ENCODE assay signal across 10 cellular contexts in the genomic region with DNA sequence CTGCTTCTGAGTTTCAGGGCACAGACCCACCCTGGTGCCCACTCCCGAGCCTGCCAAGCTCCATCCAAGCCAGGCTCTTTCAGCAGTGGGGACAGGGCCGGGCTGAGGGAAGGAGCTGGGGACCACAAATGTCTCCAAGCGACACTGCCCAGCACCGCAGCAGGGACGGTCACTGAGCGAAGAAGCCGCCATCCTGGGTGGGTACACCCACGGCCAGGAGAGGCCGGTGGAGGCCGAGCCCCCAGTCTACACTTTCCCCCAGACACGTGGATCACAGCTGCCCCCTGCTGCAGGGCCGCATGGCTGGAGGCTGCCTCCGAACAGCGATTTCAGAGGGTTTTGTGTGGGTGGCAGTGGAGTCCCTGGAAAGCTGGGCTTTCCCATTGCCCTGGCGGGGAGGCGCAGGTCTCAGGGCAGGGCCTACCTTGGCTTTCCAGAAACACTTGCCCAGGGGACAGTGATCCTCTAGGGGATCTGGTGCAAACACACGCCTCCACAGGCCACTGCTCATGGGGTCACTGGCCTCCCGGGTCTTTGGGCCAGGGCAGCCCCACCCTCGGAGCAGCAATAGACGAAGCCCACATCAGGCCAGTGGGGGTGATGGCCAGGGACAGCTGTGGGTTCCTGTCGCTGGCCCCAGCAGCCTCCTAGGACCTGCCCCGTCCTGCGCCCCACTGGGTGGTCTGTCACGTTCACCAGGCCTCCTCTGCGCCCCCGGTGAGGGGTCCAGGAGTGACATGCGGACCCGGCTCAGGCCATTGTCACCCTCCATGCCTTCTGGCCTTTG. TPM values are rescaled to one million over a fixed set of nuclear protein-coding genes. Genes with fewer than 3 reads are reported as not detected.
DNase-seq lines count a peak whose midpoint lies in the region; ATAC-seq and TF ChIP-seq lines count a peak whose summit lies in the region.
"Had no signal": no experiment of that assay in that cellular context is flagged by ENCODE, and none has a peak within 500 bp of the region (broad histone marks: within the 10 kb centered on the region; RNA-seq: fewer than 3 reads in every experiment).

No MANE protein-coding gene starts in this region.

- POLR2A ChIA-PET in RWPE1 (lab: Yijun Ruan, JAX; ENCODE audit: low non-redundant PET), result no interaction called here

- no peaks in the 10 kb centered on the region for H3K9me2 ChIP-seq in hepatocyte (replicated peaks; ENCODE audit: insufficient read depth)

- no peaks in the 10 kb centered on the region for H4K20me1 ChIP-seq in hepatocyte (ENCODE audit: insufficient read depth, poor library complexity, severe bottlenecking)

- H3K4me1 ChIP-seq in hepatocyte (ENCODE audit: insufficient read depth) (peaks cover 10% of the 10 kb centered on the region), upper lobe of right lung (peaks cover 17% of the 10 kb centered on the region)

- H3K4me1 Mint-ChIP-seq in activated naive CD4-positive, alpha-beta T cell treated with anti-CD3 and anti-CD28 coated beads, Interleukin-2, amount 50 U/mL, for 24 hours, result peaks cover 61% of the 10 kb centered on the region

- no peaks in the 10 kb centered on the region for H3K36me3 Mint-ChIP-seq in activated naive CD4-positive, alpha-beta T cell treated with anti-CD3 and anti-CD28 coated beads, Interleukin-2, amount 50 U/mL, for 24 hours

- no peak overlapping the region for H2AFZ ChIP-seq in hepatocyte

- DNase-seq in activated naive CD4-positive, alpha-beta T cell treated with anti-CD3 and anti-CD28 coated beads, Interleukin-2, amount 50 U/mL, for 16 hours, result no peak
- DNase-seq in RWPE1 (ENCODE audit: low spot score) (no peak), hepatocyte (ENCODE audit: low spot score) (peak; percentile 4), upper lobe of right lung (no peak), middle frontal gyrus (ENCODE audit: extremely low spot score, low spot score) (no peak), NCI-H1694 (lab: John Stamatoyannopoulos, UW) (no peak)
- DNase-seq: activated gamma-delta T cell, BE2C had no signal

- H3K27ac ChIP-seq in RWPE1, result peak overlapping the region; percentile 20; the same call in 1 of the 2 replicates
- H3K27ac ChIP-seq in hepatocyte, result no peak overlapping the region
- peak overlapping the region; percentile 67 for H3K27ac ChIP-seq in upper lobe of right lung

- no peak for TF ChIP-seq CTCF in RWPE1 (conservative IDR thresholded peaks at IDR 0.05; ENCODE audit: low read depth)
- no peak for TF ChIP-seq CTCF in hepatocyte (IDR thresholded peaks at IDR 0.05; ENCODE audit: poor library complexity)
- no peak for TF ChIP-seq CTCF in upper lobe of right lung (IDR thresholded peaks at IDR 0.05)

- no peak overlapping the region for H3K4me2 ChIP-seq in hepatocyte

- H3K27me3 ChIP-seq in hepatocyte (no peaks in the 10 kb centered on the region), upper lobe of right lung (no peaks in the 10 kb centered on the region)
- H3K27me3 ChIP-seq: BE2C had no signal

- no peaks in the 10 kb centered on the region for H3K27me3 Mint-ChIP-seq in activated naive CD4-positive, alpha-beta T cell treated with anti-CD3 and anti-CD28 coated beads, Interleukin-2, amount 50 U/mL, for 24 hours

- intact Hi-C loops in upper lobe of right lung (cut with DNase I), result no loop called here

- H3K9me3 Mint-ChIP-seq in activated naive CD4-positive, alpha-beta T cell treated with anti-CD3 and anti-CD28 coated beads, Interleukin-2, amount 50 U/mL, for 24 hours, result no peaks in the 10 kb centered on the region

- ATAC-seq in upper lobe of right lung, result no peak
- ATAC-seq in HG03432 (IDR thresholded peaks at IDR 0.05; ENCODE audit: unreplicated experiment), result no peak

- H3K36me3 ChIP-seq in hepatocyte (replicated peaks; ENCODE audit: insufficient read depth, low read depth), result no peaks in the 10 kb centered on the region
- H3K36me3 ChIP-seq in upper lobe of right lung, result no peaks in the 10 kb centered on the region
- H3K36me3 ChIP-seq: BE2C had no signal

- H3K4me3 ChIP-seq in hepatocyte, result no peak overlapping the region
- no peak overlapping the region for H3K4me3 ChIP-seq in upper lobe of right lung

- peak overlapping the region; percentile 12 for H3K27ac Mint-ChIP-seq in activated naive CD4-positive, alpha-beta T cell treated with anti-CD3 and anti-CD28 coated beads, Interleukin-2, amount 50 U/mL, for 24 hours

- peak overlapping the region; percentile 95 for H3K4me3 Mint-ChIP-seq in activated naive CD4-positive, alpha-beta T cell treated with anti-CD3 and anti-CD28 coated beads, Interleukin-2, amount 50 U/mL, for 24 hours

- 92% methylated on average over 28 of the region's 28 CpGs for WGBS in hepatocyte (ENCODE audit: low lambda C conversion rate, missing lambda C conversion rate)

- CTCF ChIA-PET in RWPE1 (lab: Yijun Ruan, JAX), result interaction anchor here (0.7 to 1.2 kb wide), 2 partner anchors 21 to 255 kb away, joined by 5 to 6 read pairs; no protein-coding TSS in a partner anchor

- H3K9me3 ChIP-seq in hepatocyte (ENCODE audit: low read depth), result no peaks in the 10 kb centered on the region
- no peaks in the 10 kb centered on the region for H3K9me3 ChIP-seq in upper lobe of right lung
- H3K9me3 ChIP-seq: BE2C had no signal

- no peaks in the 10 kb centered on the region for H3K79me2 ChIP-seq in hepatocyte

RNA-seq across cellular contexts. Expression of a gene that starts 1.2 kb away (rescaled TPM):
- 0.24 and 0.83 TPM in 2 replicates for total RNA-seq in hepatocyte
- polyA plus RNA-seq in hepatocyte, result 0.23 and 0.41 TPM in 2 replicates
- total RNA-seq in upper lobe of right lung, result 6.7 TPM

RNA-seq across cellular contexts. Expression of a gene that starts 45.6 kb away (rescaled TPM):
- total RNA-seq in hepatocyte (13.6 and 15.7 TPM in 2 replicates), upper lobe of right lung (4.1 TPM)
- 15.0 and 17.1 TPM in 2 replicates for polyA plus RNA-seq in hepatocyte
